In genomic region chr5:112636751-112637150, GRCh38 we compare ENCODE assay signal across 10 cellular contexts.
"Had no signal": no experiment of that assay in that cellular context is flagged by ENCODE, and none has a peak within 500 bp of the region (broad histone marks: within the 10 kb centered on the region; RNA-seq: fewer than 3 reads in every experiment).

No MANE protein-coding gene starts in this region.

- H3K9me3 Mint-ChIP-seq: activated naive CD4-positive, alpha-beta T cell treated with anti-CD3 and anti-CD28 coated beads, Interleukin-2, amount 10 ng/mL, durations not matched to agents 7 days and 5 days; central memory CD8-positive, alpha-beta T cell had no signal

- H3K36me3 Mint-ChIP-seq: activated naive CD4-positive, alpha-beta T cell treated with anti-CD3 and anti-CD28 coated beads, Interleukin-2, amount 10 ng/mL, durations not matched to agents 7 days and 5 days had no signal

- H3K36me3 ChIP-seq: upper lobe of right lung had no signal

- H3K4me3 Mint-ChIP-seq: activated naive CD4-positive, alpha-beta T cell treated with anti-CD3 and anti-CD28 coated beads, Interleukin-2, amount 10 ng/mL, durations not matched to agents 7 days and 5 days; central memory CD8-positive, alpha-beta T cell; endodermal cell; stimulated activated naive B cell treated with anti-CD40 and anti-IgM and Interleukin-4, amounts not matched to agents 10 μg/mL and 1 μg/mL and 100 μg/mL, for 72 hours had no signal

- H3K4me1 Mint-ChIP-seq: activated naive CD4-positive, alpha-beta T cell treated with anti-CD3 and anti-CD28 coated beads, Interleukin-2, amount 10 ng/mL, durations not matched to agents 7 days and 5 days; central memory CD8-positive, alpha-beta T cell; endodermal cell had no signal

- H3K4me3 ChIP-seq: upper lobe of right lung had no signal

- H3K27ac Mint-ChIP-seq: activated naive CD4-positive, alpha-beta T cell treated with anti-CD3 and anti-CD28 coated beads, Interleukin-2, amount 10 ng/mL, durations not matched to agents 7 days and 5 days; activated T-helper 2 cell treated with anti-CD3 and anti-CD28 coated beads, Interferon-gamma antibody, Interleukin-2, Interleukin-4, amounts not matched to agents 10 μg/mL and 5 μg/mL and 100 μg/mL, durations not matched to agents 14 hours and 24 hours and 36 hours; endodermal cell; stimulated activated naive B cell treated with anti-CD40 and anti-IgM and Interleukin-4, amounts not matched to agents 10 μg/mL and 1 μg/mL and 100 μg/mL, for 72 hours had no signal

- ATAC-seq: stimulated activated naive B cell treated with anti-CD40 and anti-IgM and Interleukin-4, amounts not matched to agents 10 μg/mL and 1 μg/mL and 100 μg/mL, for 72 hours had no signal

- DNase-seq: activated naive CD4-positive, alpha-beta T cell treated with anti-CD3 and anti-CD28 coated beads, Interleukin-2, amount 10 ng/mL, durations not matched to agents 7 days and 5 days; dermis blood vessel endothelial cell; endodermal cell; left ventricle myocardium superior; mesendoderm; stimulated activated CD4-positive, alpha-beta T cell treated with anti-CD3 and anti-CD28 coated beads, Interleukin-2, amount 100 ng/mL, for 24 hours; stimulated activated naive B cell treated with anti-CD40 and anti-IgM and Interleukin-4, amounts not matched to agents 10 μg/mL and 1 μg/mL and 100 μg/mL, for 72 hours; upper lobe of right lung had no signal

- H3K9me3 ChIP-seq: upper lobe of right lung had no signal

- H3K27me3 ChIP-seq: upper lobe of right lung had no signal

- H3K27ac ChIP-seq: upper lobe of right lung had no signal

- H3K4me1 ChIP-seq: upper lobe of right lung had no signal
